In the genomic region with DNA sequence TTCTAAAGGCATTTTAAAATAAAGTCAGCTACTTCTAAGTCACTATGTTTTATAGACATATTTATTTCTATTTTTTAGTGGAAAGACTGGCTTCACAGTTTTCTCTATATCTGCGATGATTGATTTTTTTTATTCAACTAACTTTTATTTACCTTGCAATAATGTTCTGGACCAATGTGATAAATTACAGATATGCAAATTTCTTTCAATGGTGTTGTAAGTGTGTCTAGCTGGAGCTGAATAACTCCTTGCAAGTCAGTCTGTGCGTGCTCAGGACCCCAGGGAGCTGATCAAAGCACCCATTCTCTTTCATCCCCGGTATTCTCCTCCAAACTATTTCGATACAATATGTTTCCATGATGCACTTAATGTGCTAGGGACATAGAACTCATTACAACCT, we compare ENCODE assay signal across 35 cellular contexts. TPM values are rescaled to one million over a fixed set of nuclear protein-coding genes. Genes with fewer than 3 reads are reported as not detected.
"Had no signal": no experiment of that assay in that cellular context is flagged by ENCODE, and none has a peak within 500 bp of the region (broad histone marks: within the 10 kb centered on the region; RNA-seq: fewer than 3 reads in every experiment).

No MANE protein-coding gene starts in this region.

- H3K36me3 Mint-ChIP-seq: naive B cell; naive thymus-derived CD8-positive, alpha-beta T cell; natural killer cell treated with Interleukin-12 subunit alpha and Interleukin-12 subunit beta and Interleukin-15 and Interleukin-18, amount 100 ng/mL, for 72 hours; stimulated activated memory B cell treated with anti-CD40 and anti-IgM and Interleukin-4, amounts not matched to agents 10 μg/mL and 1 μg/mL and 100 μg/mL, for 72 hours; type B pancreatic cell had no signal

- H3K27ac Mint-ChIP-seq: naive B cell; naive thymus-derived CD8-positive, alpha-beta T cell; natural killer cell treated with Interleukin-12 subunit alpha and Interleukin-12 subunit beta and Interleukin-15 and Interleukin-18, amount 100 ng/mL, for 72 hours; nephron progenitor cell; stimulated activated memory B cell treated with anti-CD40 and anti-IgM and Interleukin-4, amounts not matched to agents 10 μg/mL and 1 μg/mL and 100 μg/mL, for 72 hours; stimulated activated naive CD8-positive, alpha-beta T cell treated with anti-CD3 and anti-CD28 coated beads, Interleukin-15, amount 100 ng/mL, for 72 hours; type B pancreatic cell had no signal

- DNase-seq: naive B cell; naive thymus-derived CD8-positive, alpha-beta T cell; nephron progenitor cell; nucleus accumbens; ovary; psoas muscle; right cardiac atrium; spleen; stimulated activated CD4-positive, alpha-beta T cell treated with anti-CD3 and anti-CD28 coated beads, Interleukin-12 subunit alpha, Interleukin-12 subunit beta, amount 100 ng/mL, for 4 hours; stimulated activated CD4-positive, alpha-beta T cell treated with anti-CD3 and anti-CD28 coated beads, Interleukin-1b, Interleukin-23, amount 100 ng/mL, for 48 hours; stimulated activated CD4-positive, alpha-beta T cell treated with anti-CD3 and anti-CD28 coated beads, Interleukin-4, amount 100 ng/mL, for 1 hour; stimulated activated CD4-positive, alpha-beta T cell treated with anti-CD3 and anti-CD28 coated beads, Interleukin-4, amount 100 ng/mL, for 4 hours; stimulated activated CD8-positive, alpha-beta memory T cell treated with anti-CD3 and anti-CD28 coated beads, Interleukin-4, amount 100 ng/mL, for 48 hours; stimulated activated naive CD4-positive, alpha-beta T cell; stimulated activated naive CD8-positive, alpha-beta T cell treated with anti-CD3 and anti-CD28 coated beads, Interleukin-15, amount 100 ng/mL, for 72 hours; stimulated activated naive CD8-positive, alpha-beta T cell treated with anti-CD3 and anti-CD28 coated beads, Interleukin-15, Interleukin-2, amounts not matched to agents 100 U/mL and 50 U/mL, for 24 hours; substantia nigra; testis; tibial artery; transverse colon had no signal

- H3K36me3 ChIP-seq: neutrophil, ovary, spleen, suprapubic skin, tibial artery, transverse colon, vagina had no signal

- H3K27ac ChIP-seq: neutrophil, ovary, psoas muscle, skin epidermis, spleen, suprapubic skin, testis, tibial artery, transverse colon, vagina had no signal

- H3K9me3 ChIP-seq: neutrophil, ovary, psoas muscle, spleen, suprapubic skin, testis, tibial artery, transverse colon, vagina had no signal

- H3K4me1 Mint-ChIP-seq: naive B cell; nephron progenitor cell; stimulated activated memory B cell treated with anti-CD40 and anti-IgM and Interleukin-4, amounts not matched to agents 10 μg/mL and 1 μg/mL and 100 μg/mL, for 72 hours had no signal

- ATAC-seq: naive thymus-derived CD8-positive, alpha-beta T cell; natural killer cell treated with Interleukin-12 subunit alpha and Interleukin-12 subunit beta and Interleukin-15 and Interleukin-18, amount 100 ng/mL, for 72 hours; psoas muscle; right cardiac atrium; sciatic nerve; stimulated activated memory B cell treated with anti-CD40 and anti-IgM and Interleukin-4, amounts not matched to agents 10 μg/mL and 1 μg/mL and 100 μg/mL, for 72 hours; stimulated activated naive CD8-positive, alpha-beta T cell treated with anti-CD3 and anti-CD28 coated beads, Interleukin-15, amount 100 ng/mL, for 72 hours; stimulated activated naive CD8-positive, alpha-beta T cell treated with anti-CD3 and anti-CD28 coated beads, Interleukin-15, Interleukin-2, amounts not matched to agents 100 U/mL and 50 U/mL, for 24 hours had no signal

- H3K4me2 ChIP-seq: smooth muscle cell had no signal

- FAIRE-seq: urothelium cell line had no signal

- H3K4me3 Mint-ChIP-seq: naive B cell; naive thymus-derived CD8-positive, alpha-beta T cell; natural killer cell treated with Interleukin-12 subunit alpha and Interleukin-12 subunit beta and Interleukin-15 and Interleukin-18, amount 100 ng/mL, for 72 hours; nephron progenitor cell; neural crest cell; stimulated activated memory B cell treated with anti-CD40 and anti-IgM and Interleukin-4, amounts not matched to agents 10 μg/mL and 1 μg/mL and 100 μg/mL, for 72 hours; stimulated activated naive CD8-positive, alpha-beta T cell treated with anti-CD3 and anti-CD28 coated beads, Interleukin-15, amount 100 ng/mL, for 72 hours; type B pancreatic cell had no signal

- H3K9me3 Mint-ChIP-seq: natural killer cell treated with Interleukin-12 subunit alpha and Interleukin-12 subunit beta and Interleukin-15 and Interleukin-18, amount 100 ng/mL, for 72 hours; nephron progenitor cell; neural crest cell; stimulated activated memory B cell treated with anti-CD40 and anti-IgM and Interleukin-4, amounts not matched to agents 10 μg/mL and 1 μg/mL and 100 μg/mL, for 72 hours; stimulated activated naive CD8-positive, alpha-beta T cell treated with anti-CD3 and anti-CD28 coated beads, Interleukin-15, amount 100 ng/mL, for 72 hours; type B pancreatic cell had no signal

- H3K4me3 ChIP-seq: ovary, psoas muscle, skin epidermis, smooth muscle cell, spleen, suprapubic skin, testis, tibial artery, transverse colon, vagina had no signal

- H3K4me1 ChIP-seq: psoas muscle, suprapubic skin, testis, transverse colon, vagina had no signal

- H3K27me3 ChIP-seq: ovary, testis, vagina had no signal

RNA-seq across cellular contexts. Expression of a gene that starts 9.7 kb away (rescaled TPM):
- total RNA-seq: naive thymus-derived CD8-positive, alpha-beta T cell; natural killer cell treated with Interleukin-12 subunit alpha and Interleukin-12 subunit beta and Interleukin-15 and Interleukin-18, amount 100 ng/mL, for 72 hours; omental fat pad; ovary; posterior vena cava; psoas muscle; renal cortical epithelial cell; right cardiac atrium; sciatic nerve; smooth muscle cell; spleen; suprapubic skin; transverse colon; ureter; vagina had no signal
- polyA plus RNA-seq: naive thymus-derived CD8-positive, alpha-beta T cell; ovary; psoas muscle; right cardiac atrium; spleen had no signal
